In the genomic region with DNA sequence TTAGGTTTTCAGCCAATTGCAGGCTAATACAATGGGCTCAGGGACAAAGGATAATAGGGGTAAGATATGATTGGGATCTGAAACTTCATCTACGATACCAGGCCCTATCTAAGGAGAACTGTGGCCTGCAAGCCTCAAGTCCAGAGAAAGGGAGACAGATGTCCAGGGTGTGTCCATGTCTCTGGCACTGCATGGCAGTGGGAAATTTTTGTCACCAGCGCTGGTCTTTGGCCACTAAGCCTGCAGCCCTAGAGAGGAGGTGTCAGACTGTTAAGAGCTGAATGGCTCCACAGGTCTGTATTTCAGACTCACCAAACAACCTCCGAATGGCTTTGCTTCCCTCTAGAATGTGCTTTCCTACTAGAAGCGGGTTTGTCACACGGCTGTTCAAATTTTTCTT, we compare ENCODE assay signal across 30 cellular contexts.
"Had no signal": no experiment of that assay in that cellular context is flagged by ENCODE, and none has a peak within 500 bp of the region (broad histone marks: within the 10 kb centered on the region; RNA-seq: fewer than 3 reads in every experiment).

No MANE protein-coding gene starts in this region.

- H3K36me3 ChIP-seq: neutrophil, pancreas, prostate gland, right lobe of liver, sigmoid colon, spleen, stomach, thoracic aorta, thyroid gland, tibial nerve, upper lobe of left lung, vagina had no signal

- H3K4me1 Mint-ChIP-seq: stimulated activated memory B cell treated with anti-CD40 and anti-IgM and Interleukin-4, amounts not matched to agents 10 μg/mL and 1 μg/mL and 100 μg/mL, for 72 hours had no signal

- H3K36me3 Mint-ChIP-seq: naive B cell; natural killer cell treated with Interleukin-12 subunit alpha and Interleukin-12 subunit beta and Interleukin-15 and Interleukin-18, amount 100 ng/mL, for 72 hours; stimulated activated memory B cell treated with anti-CD40 and anti-IgM and Interleukin-4, amounts not matched to agents 10 μg/mL and 1 μg/mL and 100 μg/mL, for 72 hours had no signal

- H3K27me3 ChIP-seq: neutrophil, pancreas, right lobe of liver, sigmoid colon, spleen, stomach, thyroid gland, tibial nerve, upper lobe of left lung, vagina had no signal

- H3K27ac Mint-ChIP-seq: naive B cell; naive thymus-derived CD8-positive, alpha-beta T cell; natural killer cell treated with Interleukin-12 subunit alpha and Interleukin-12 subunit beta and Interleukin-15 and Interleukin-18, amount 100 ng/mL, for 72 hours; nephron progenitor cell; stimulated activated memory B cell treated with anti-CD40 and anti-IgM and Interleukin-4, amounts not matched to agents 10 μg/mL and 1 μg/mL and 100 μg/mL, for 72 hours; stimulated activated naive CD8-positive, alpha-beta T cell treated with anti-CD3 and anti-CD28 coated beads, Interleukin-15, Interleukin-2, amounts not matched to agents 100 ng/mL and 50 ng/mL, for 24 hours had no signal

- H3K9me3 ChIP-seq: neutrophil, pancreas, prostate gland, right lobe of liver, sigmoid colon, spleen, stomach, thoracic aorta, thyroid gland, tibial nerve, upper lobe of left lung, vagina had no signal

- H3K27ac ChIP-seq: neutrophil, pancreas, prostate gland, right lobe of liver, sigmoid colon, skin epidermis, spleen, stomach, thoracic aorta, thyroid gland, tibial nerve, upper lobe of left lung, vagina had no signal

- H3K4me3 Mint-ChIP-seq: naive B cell; naive thymus-derived CD8-positive, alpha-beta T cell; natural killer cell treated with Interleukin-12 subunit alpha and Interleukin-12 subunit beta and Interleukin-15 and Interleukin-18, amount 100 ng/mL, for 72 hours; nephron progenitor cell; neural crest cell; stimulated activated memory B cell treated with anti-CD40 and anti-IgM and Interleukin-4, amounts not matched to agents 10 μg/mL and 1 μg/mL and 100 μg/mL, for 72 hours; stimulated activated naive CD8-positive, alpha-beta T cell treated with anti-CD3 and anti-CD28 coated beads, Interleukin-15, Interleukin-2, amounts not matched to agents 100 ng/mL and 50 ng/mL, for 24 hours had no signal

- ATAC-seq: naive thymus-derived CD8-positive, alpha-beta T cell; natural killer cell treated with Interleukin-12 subunit alpha and Interleukin-12 subunit beta and Interleukin-15 and Interleukin-18, amount 100 ng/mL, for 72 hours; pancreas; right cardiac atrium; right lobe of liver; stimulated activated memory B cell treated with anti-CD40 and anti-IgM and Interleukin-4, amounts not matched to agents 10 μg/mL and 1 μg/mL and 100 μg/mL, for 72 hours had no signal

- DNase-seq: naive B cell; naive thymus-derived CD8-positive, alpha-beta T cell; nephron progenitor cell; nucleus accumbens; pancreas; right cardiac atrium; right lobe of liver; sigmoid colon; spleen; stimulated activated CD4-positive, alpha-beta T cell treated with anti-CD3 and anti-CD28 coated beads, Interleukin-12 subunit alpha, Interleukin-12 subunit beta, amount 100 ng/mL, for 4 hours; stimulated activated CD4-positive, alpha-beta T cell treated with anti-CD3 and anti-CD28 coated beads, Interleukin-1b, Interleukin-23, amount 100 ng/mL, for 48 hours; stimulated activated CD4-positive, alpha-beta T cell treated with anti-CD3 and anti-CD28 coated beads, Interleukin-4, amount 100 ng/mL, for 1 hour; stimulated activated CD4-positive, alpha-beta T cell treated with anti-CD3 and anti-CD28 coated beads, Interleukin-4, amount 100 ng/mL, for 4 hours; stimulated activated CD8-positive, alpha-beta memory T cell treated with anti-CD3 and anti-CD28 coated beads, Interleukin-4, amount 100 ng/mL, for 48 hours; stimulated activated naive CD4-positive, alpha-beta T cell; stomach; thyroid gland; trophoblast cell; upper lobe of left lung had no signal

- H3K4me2 ChIP-seq: smooth muscle cell had no signal

- H3K4me3 ChIP-seq: pancreas, prostate gland, right lobe of liver, sigmoid colon, skin epidermis, smooth muscle cell, spleen, stomach, thoracic aorta, thyroid gland, tibial nerve, upper lobe of left lung, vagina had no signal

- H3K27me3 Mint-ChIP-seq: naive thymus-derived CD8-positive, alpha-beta T cell; natural killer cell treated with Interleukin-12 subunit alpha and Interleukin-12 subunit beta and Interleukin-15 and Interleukin-18, amount 100 ng/mL, for 72 hours; stimulated activated memory B cell treated with anti-CD40 and anti-IgM and Interleukin-4, amounts not matched to agents 10 μg/mL and 1 μg/mL and 100 μg/mL, for 72 hours; stimulated activated naive CD8-positive, alpha-beta T cell treated with anti-CD3 and anti-CD28 coated beads, Interleukin-15, Interleukin-2, amounts not matched to agents 100 ng/mL and 50 ng/mL, for 24 hours had no signal

- H3K9me3 Mint-ChIP-seq: naive B cell; naive thymus-derived CD8-positive, alpha-beta T cell; natural killer cell treated with Interleukin-12 subunit alpha and Interleukin-12 subunit beta and Interleukin-15 and Interleukin-18, amount 100 ng/mL, for 72 hours; stimulated activated memory B cell treated with anti-CD40 and anti-IgM and Interleukin-4, amounts not matched to agents 10 μg/mL and 1 μg/mL and 100 μg/mL, for 72 hours; stimulated activated naive CD8-positive, alpha-beta T cell treated with anti-CD3 and anti-CD28 coated beads, Interleukin-15, Interleukin-2, amounts not matched to agents 100 ng/mL and 50 ng/mL, for 24 hours had no signal

- H3K4me1 ChIP-seq: pancreas, prostate gland, right lobe of liver, sigmoid colon, spleen, stomach, thyroid gland, tibial nerve, upper lobe of left lung, vagina had no signal
